14 cellular contexts compared by ENCODE assay signal in the genomic region with DNA sequence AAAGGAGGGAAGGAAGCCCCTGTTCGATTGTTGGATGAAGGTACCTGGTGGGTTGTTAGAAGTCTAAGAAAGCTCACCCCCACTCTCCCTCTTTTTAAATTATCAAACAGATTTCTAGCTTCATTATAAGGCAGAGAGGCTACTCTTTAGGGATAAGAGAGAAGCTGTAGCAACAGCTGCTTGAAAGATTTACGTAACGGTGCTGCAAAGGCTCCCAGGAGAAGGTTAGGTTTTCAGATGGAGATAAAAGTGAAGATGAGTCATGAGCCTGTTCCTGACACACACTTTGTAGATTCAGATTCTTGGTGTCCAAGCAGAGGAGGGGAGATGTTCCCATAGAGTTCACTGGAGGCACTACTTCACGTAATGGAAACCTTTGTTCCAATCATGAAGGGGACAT. TPM values are rescaled to one million over a fixed set of nuclear protein-coding genes. Genes with fewer than 3 reads are reported as not detected.
DNase-seq lines count a peak whose midpoint lies in the region; ATAC-seq and TF ChIP-seq lines count a peak whose summit lies in the region.
"Had no signal": no experiment of that assay in that cellular context is flagged by ENCODE, and none has a peak within 500 bp of the region (broad histone marks: within the 10 kb centered on the region; RNA-seq: fewer than 3 reads in every experiment).

No MANE protein-coding gene starts in this region.

- DNase-seq in SKM-1 treated with dmso at 0.1 percent for 144 hours (lab: John Stamatoyannopoulos, UW; ENCODE audit: unreplicated experiment) (peak; percentile 9), SKM-1 (lab: John Stamatoyannopoulos, UW; ENCODE audit: unreplicated experiment) (no peak), T-helper 17 cell (no peak), fibroblast of mammary gland (ENCODE audit: low read depth) (peak; percentile 80), trophoblast cell (peak; percentile 4 to 58), Caco-2 (no peak), NCI-H1694 (lab: John Stamatoyannopoulos, UW) (no peak)
- DNase-seq in effector CD4-positive, alpha-beta T cell, result no peak
- DNase-seq: activated naive CD4-positive, alpha-beta T cell; NCI-H1092; NCI-H2227 treated with DMSO at 0.1 percent for 48 hours; sigmoid colon had no signal

- peaks cover 57% of the 10 kb centered on the region for H3K27me3 Mint-ChIP-seq in T-helper 17 cell
- H3K27me3 Mint-ChIP-seq in Caco-2 (ENCODE audit: insufficient read depth, unreplicated experiment), result no peaks in the 10 kb centered on the region

- TF ChIP-seq CTCF in fibroblast of mammary gland (conservative IDR thresholded peaks at IDR 0.05; ENCODE audit: control insufficient read depth, insufficient read depth, low read depth, low read length) (no peak), Caco-2 (IDR thresholded peaks at IDR 0.05; ENCODE audit: insufficient read depth in 1 of 2, low read depth in 1 of 2, low read length in 1 of 2, severe bottlenecking in 1 of 2, unreplicated experiment in 1 of 2) (no peak)

- H4K8ac ChIP-seq in trophoblast cell (ENCODE audit: low read depth, low read length), result no peak overlapping the region

- H3K27ac ChIP-seq in trophoblast cell (ENCODE audit: low read depth, low read length), result no peak overlapping the region

- no peak overlapping the region for H2AFZ ChIP-seq in trophoblast cell (ENCODE audit: insufficient read depth, low read length, poor library complexity)

- intact Hi-C loops in Caco-2 (cut with micrococcal nuclease; ENCODE audit: unreplicated experiment), result no loop called here

- no peaks in the 10 kb centered on the region for H3K9me3 Mint-ChIP-seq in Caco-2 (ENCODE audit: unreplicated experiment)

- no peak overlapping the region for H2BK5ac ChIP-seq in trophoblast cell (ENCODE audit: low read depth, low read length, poor library complexity)

- no peak overlapping the region for H4K12ac ChIP-seq in trophoblast cell (ENCODE audit: low read depth, low read length)

- CTCF ChIA-PET in Caco-2 (lab: Charles Lee), result no interaction called here

- H2AK5ac ChIP-seq in trophoblast cell (ENCODE audit: low read length), result no peak overlapping the region

- H3K4me3 Mint-ChIP-seq in T-helper 17 cell, result no peak overlapping the region
- H3K4me3 Mint-ChIP-seq in Caco-2 (ENCODE audit: unreplicated experiment), result no peak overlapping the region

- H3K27ac Mint-ChIP-seq in T-helper 17 cell, result peak overlapping the region; percentile 32
- H3K27ac Mint-ChIP-seq in Caco-2 (ENCODE audit: unreplicated experiment), result no peak overlapping the region

- H3K14ac ChIP-seq in trophoblast cell (ENCODE audit: low read length), result no peak overlapping the region

- no peak overlapping the region for H3K18ac ChIP-seq in trophoblast cell (ENCODE audit: low read length)

- H2BK12ac ChIP-seq in trophoblast cell (ENCODE audit: low read length), result no peak overlapping the region

- no peaks in the 10 kb centered on the region for H3K4me1 ChIP-seq in trophoblast cell (ENCODE audit: control insufficient read depth in 1 of 2, insufficient read depth in 2 of 2, low read length in 2 of 2)
- peaks cover 3% of the 10 kb centered on the region; the same call in 1 of the 2 replicates for H3K4me1 ChIP-seq in Caco-2
- H3K4me1 ChIP-seq: sigmoid colon had no signal

- H3K4me3 ChIP-seq in fibroblast of mammary gland (ENCODE audit: control insufficient read depth, low read depth, low read length) (no peak overlapping the region), trophoblast cell (ENCODE audit: low read depth, low read length) (no peak overlapping the region), Caco-2 (ENCODE audit: low read depth, low read length) (no peak overlapping the region)
- H3K4me3 ChIP-seq: sigmoid colon had no signal

- no peak overlapping the region for H4K91ac ChIP-seq in trophoblast cell (ENCODE audit: low read depth, low read length)

- H3K4me2 ChIP-seq in trophoblast cell (ENCODE audit: low read length), result no peak overlapping the region

- no peak overlapping the region for H3K9ac ChIP-seq in trophoblast cell (ENCODE audit: low read length)

- WGBS in trophoblast cell (ENCODE audit: extremely low coverage, insufficient coverage, insufficient read length), result no CpG with 5 or more reads among the region's 4 CpGs

- H3K4me1 Mint-ChIP-seq in T-helper 17 cell (peaks cover 14% of the 10 kb centered on the region), Caco-2 (ENCODE audit: low read depth, unreplicated experiment) (peaks cover 9% of the 10 kb centered on the region)

- H3K9me3 ChIP-seq in T-helper 17 cell (ENCODE audit: control insufficient read depth, low read length, poor library complexity, severe bottlenecking) (no peaks in the 10 kb centered on the region), trophoblast cell (ENCODE audit: insufficient read depth, low read depth, low read length) (peaks cover 5% of the 10 kb centered on the region), Caco-2 (no peaks in the 10 kb centered on the region)

- no peak overlapping the region for H3K23ac ChIP-seq in trophoblast cell (ENCODE audit: low read length)

- no peak overlapping the region for H3K4ac ChIP-seq in trophoblast cell (ENCODE audit: low read depth, low read length)

- H3K36me3 ChIP-seq in trophoblast cell (ENCODE audit: control insufficient read depth in 1 of 2, insufficient read depth in 2 of 2, low read length in 2 of 2) (no peaks in the 10 kb centered on the region), Caco-2 (ENCODE audit: control insufficient read depth, insufficient read depth, low read length) (no peaks in the 10 kb centered on the region)
- H3K36me3 ChIP-seq: sigmoid colon had no signal

- H3K27me3 ChIP-seq in trophoblast cell (ENCODE audit: insufficient read depth, low read length) (no peaks in the 10 kb centered on the region), Caco-2 (replicated peaks; ENCODE audit: control insufficient read depth, insufficient read depth, low read length) (no peaks in the 10 kb centered on the region)
- H3K27me3 ChIP-seq: dorsolateral prefrontal cortex, sigmoid colon had no signal

- no peaks in the 10 kb centered on the region for H3K79me1 ChIP-seq in trophoblast cell (ENCODE audit: low read length)

- no peak overlapping the region for H2BK120ac ChIP-seq in trophoblast cell (ENCODE audit: insufficient read depth, low read length, poor library complexity)

- BruUV-seq in Caco-2 (replicated peaks; lab: Mats Ljungman, UMichigan), result no TSS peak

- H3K36me3 Mint-ChIP-seq in T-helper 17 cell (ENCODE audit: low read depth) (peaks cover 3% of the 10 kb centered on the region), Caco-2 (ENCODE audit: insufficient read depth, unreplicated experiment) (no peaks in the 10 kb centered on the region)

- H3K79me2 ChIP-seq in trophoblast cell (ENCODE audit: control insufficient read depth, insufficient read depth, low read length, poor library complexity), result no peaks in the 10 kb centered on the region

- POLR2A ChIA-PET in Caco-2 (lab: Charles Lee), result no interaction called here

- ATAC-seq in T-helper 17 cell, result no peak

RNA-seq across cellular contexts. Expression of gene VWA3B, which starts 47.6 kb away (rescaled TPM):
- total RNA-seq in T-helper 17 cell, result not detected
- polyA plus RNA-seq in trophoblast cell (2013), result 0.18 TPM in 1 of 2 replicates, not detected in the other
- total RNA-seq in Caco-2 (2022), result not detected in 2 replicates
- total RNA-seq: A172 had no signal

Comparison
In these comparisons a context has a peak if more than half of its experiments do, and no peak if none do; other contexts are left out.
1. DNase-seq: peak in SKM-1 treated with dmso at 0.1 percent for 144 hours (single experiment), fibroblast of mammary gland (single experiment) and trophoblast cell (2 of 2); none in SKM-1 (single experiment), T-helper 17 cell (0 of 3), Caco-2 (0 of 2), effector CD4-positive, alpha-beta T cell (single experiment) and NCI-H1694 (single experiment).